In genomic region chr16:67183627-67184452, GRCh38 we compare ENCODE assay signal across 8 cellular contexts. TPM values are rescaled to one million over a fixed set of nuclear protein-coding genes. Genes with fewer than 3 reads are reported as not detected.
DNase-seq lines count a peak whose midpoint lies in the region; ATAC-seq and TF ChIP-seq lines count a peak whose summit lies in the region.

Gene MATCAP1 (minus strand): TSS chr16:67183963. CDS start chr16:67180610, 3,353 bp downstream.

- H3K27ac Mint-ChIP-seq in activated T-cell treated with anti-CD3 and anti-CD28 coated beads, Interleukin-2, amount 50 U/mL, for 24 hours: no peak within 1 kb of the TSS

- H3K79me2 ChIP-seq in KMS-11 (ENCODE audit: insufficient read depth, low read depth): no peaks in the 10 kb centered on the region

- no peak for TF ChIP-seq CTCF in KMS-11 (conservative IDR thresholded peaks at IDR 0.05; ENCODE audit: low read depth, low read length)
- TF ChIP-seq CTCF in Panc1 (IDR thresholded peaks at IDR 0.05): no peak

- CTCF ChIA-PET in Panc1 (lab: Charles Lee): no interaction called here

- H3K27me3 ChIP-seq in KMS-11 (ENCODE audit: insufficient read depth, low read depth): peaks cover 17% of the 10 kb centered on the region; the same call in 1 of the 2 replicates
- H3K27me3 ChIP-seq in Panc1 (ENCODE audit: control insufficient read depth, insufficient read depth, low read length): no peaks in the 10 kb centered on the region
- H3K27me3 ChIP-seq in muscle layer of colon (ENCODE audit: control insufficient read depth in 1 of 2, insufficient read depth in 2 of 2, low read length in 2 of 2): no peaks in the 10 kb centered on the region

- no peaks in the 10 kb centered on the region for H4K20me1 ChIP-seq in KMS-11 (ENCODE audit: insufficient read depth)

- no peaks in the 10 kb centered on the region for H3K9me3 ChIP-seq in Panc1 (ENCODE audit: control insufficient read depth, insufficient read depth, low read depth, low read length)
- no peaks in the 10 kb centered on the region for H3K9me3 ChIP-seq in muscle layer of colon (ENCODE audit: low read length)

- peaks cover 16% of the 10 kb centered on the region for H3K4me1 Mint-ChIP-seq in activated T-cell treated with anti-CD3 and anti-CD28 coated beads, Interleukin-2, amount 50 U/mL, for 24 hours (ENCODE audit: low read depth)

- no peaks in the 10 kb centered on the region for H3K36me3 Mint-ChIP-seq in activated T-cell treated with anti-CD3 and anti-CD28 coated beads, Interleukin-2, amount 50 U/mL, for 24 hours (ENCODE audit: low read depth)

- H3K27ac ChIP-seq in KMS-11 (peak within 1 kb of the TSS; percentile 40; the same call in 1 of the 2 replicates), Panc1 (ENCODE audit: low read length) (peak within 1 kb of the TSS; percentile 77), muscle layer of colon (ENCODE audit: low read depth, low read length) (peak within 1 kb of the TSS; percentile 73)

- H3K4me3 ChIP-seq in KMS-11 (IDR thresholded peaks at IDR 0.05; ENCODE audit: insufficient read depth, low read depth, low read length) (no peak within 1 kb of the TSS), Panc1 (ENCODE audit: low read depth in 2 of 2, low read length in 2 of 2) (peak within 1 kb of the TSS; percentile 65 to 87), muscle layer of colon (ENCODE audit: low read depth in 1 of 2, low read length in 2 of 2) (peak within 1 kb of the TSS; percentile 54 to 64)

- H3K4me1 ChIP-seq in KMS-11 (ENCODE audit: low read depth, poor library complexity, severe bottlenecking) (peaks cover 9% of the 10 kb centered on the region), Panc1 (ENCODE audit: control insufficient read depth, insufficient read depth, low read length) (peaks cover 8% of the 10 kb centered on the region), muscle layer of colon (ENCODE audit: insufficient read depth, low read length) (peaks cover 28% of the 10 kb centered on the region)

- in situ Hi-C loops in Panc1 (cut with HindIII; ENCODE audit: low pct_unique_long_range_greater_than_20kb, low sequenced_read_pairs): no loop called here

- intact Hi-C loops in Panc1 (cut with micrococcal nuclease; ENCODE audit: unreplicated experiment): loop anchor here (10.0 kb wide), 1 partner anchor 229 kb away; no protein-coding TSS in a partner anchor

- H3K27me3 Mint-ChIP-seq in activated T-cell treated with anti-CD3 and anti-CD28 coated beads, Interleukin-2, amount 50 U/mL, for 24 hours: peaks cover 25% of the 10 kb centered on the region

- peak within 1 kb of the TSS; percentile 61; the same call in 1 of the 2 replicates for H3K9ac ChIP-seq in KMS-11
- no peak within 1 kb of the TSS for H3K9ac ChIP-seq in muscle layer of colon (ENCODE audit: low read length)

- H3K4me3 Mint-ChIP-seq in activated T-cell treated with anti-CD3 and anti-CD28 coated beads, Interleukin-2, amount 50 U/mL, for 24 hours: no peak within 1 kb of the TSS

- H3K9me3 Mint-ChIP-seq in activated T-cell treated with anti-CD3 and anti-CD28 coated beads, Interleukin-2, amount 50 U/mL, for 24 hours: no peaks in the 10 kb centered on the region

- H2AFZ ChIP-seq in KMS-11 (ENCODE audit: low read depth): peak within 1 kb of the TSS; percentile 55

- no peaks in the 10 kb centered on the region for H3K36me3 ChIP-seq in KMS-11 (ENCODE audit: insufficient read depth)
- H3K36me3 ChIP-seq in Panc1 (ENCODE audit: control insufficient read depth, insufficient read depth, low read length): peaks cover 4% of the 10 kb centered on the region; the same call in 1 of the 2 replicates
- H3K36me3 ChIP-seq in muscle layer of colon (ENCODE audit: insufficient read depth, low read length): no peaks in the 10 kb centered on the region

- POLR2A ChIA-PET in Panc1 (lab: Charles Lee): no interaction called here

- peak within 1 kb of the TSS; percentile 97 for H3K4me2 ChIP-seq in KMS-11

- BruUV-seq in Panc1 (replicated peaks; lab: Mats Ljungman, UMichigan): no TSS peak

- ATAC-seq in GM21786 (IDR thresholded peaks at IDR 0.05; ENCODE audit: unreplicated experiment): peak; percentile 94
- peak; percentile 93 for ATAC-seq in Panc1
- peak; percentile 91 for ATAC-seq in esophagus mucosa

- DNase-seq in DMS79 (lab: John Stamatoyannopoulos, UW): peak; percentile 88
- DNase-seq in Panc1 (ENCODE audit: low read depth, low spot score): peak; percentile 78
- peak; percentile 94 for DNase-seq in activated T-cell treated with anti-CD3 and anti-CD28 coated beads, Interleukin-2, amount 50 U/mL, for 24 hours
- DNase-seq in stimulated activated CD8-positive, alpha-beta memory T cell treated with anti-CD3 and anti-CD28 coated beads, Interleukin-7, amount 100 ng/mL, for 1 hour (ENCODE audit: low read depth in 2 of 2): peak; percentile 72 to 81

RNA-seq across cellular contexts. Expression of gene MATCAP1, which starts in this region (rescaled TPM):
- total RNA-seq in Panc1 (2021; ENCODE audit: unreplicated experiment) (13.9 TPM), esophagus mucosa (7.8 TPM)
- polyA plus RNA-seq in Panc1 (2012; ENCODE audit: insufficient read length): 13.6 TPM
